ENCODE assay signal across 22 cellular contexts in genomic region chr1:213443415-213443814, GRCh38.
"Had no signal": no experiment of that assay in that cellular context is flagged by ENCODE, and none has a peak within 500 bp of the region (broad histone marks: within the 10 kb centered on the region; RNA-seq: fewer than 3 reads in every experiment).

No MANE protein-coding gene starts in this region.

- H3K4me1 ChIP-seq: left ventricle myocardium inferior, tibial artery had no signal

- H3K9me3 ChIP-seq: left ventricle myocardium inferior, mucosa of descending colon, tibial artery had no signal

- H3K36me3 ChIP-seq: brain microvascular endothelial cell, left ventricle myocardium inferior, tibial artery had no signal

- DNase-seq: activated CD4-positive, CD25-positive, alpha-beta regulatory T cell treated with anti-CD3 and anti-CD28 coated beads, Interleukin-2, amount 50 U/mL, for 72 hours; activated CD8-positive, alpha-beta memory T cell treated with anti-CD3 and anti-CD28 coated beads for 24 hours; activated CD8-positive, alpha-beta memory T cell treated with anti-CD3 and anti-CD28 coated beads, Interleukin-2, amount 50 U/mL, for 48 hours; activated effector memory CD4-positive, alpha-beta T cell treated with Interleukin-2 at 50 U/mL for 16 hours; activated naive CD4-positive, alpha-beta T cell treated with anti-CD3 and anti-CD28 coated beads, Interleukin-2, amount 10 ng/mL, durations not matched to agents 7 days and 5 days; activated T-cell treated with anti-CD3 and anti-CD28 coated beads, Interleukin-2, amount 50 U/mL, for 48 hours; aorta; brain microvascular endothelial cell; cortex of kidney; effector CD4-positive, alpha-beta T cell; foreskin melanocyte; glutamatergic neuron; left ventricle myocardium inferior; mucosa of descending colon; naive B cell; stimulated activated CD4-positive, alpha-beta T cell treated with anti-CD3 and anti-CD28 coated beads, Interleukin-12 subunit alpha, Interleukin-12 subunit beta, amount 100 ng/mL, for 4 hours; stimulated activated CD4-positive, alpha-beta T cell treated with anti-CD3 and anti-CD28 coated beads, Interleukin-1b, Interleukin-23, amount 100 ng/mL, for 48 hours; stimulated activated naive CD4-positive, alpha-beta T cell treated with Interleukin-2 at 50 U/mL for 16 hours; substantia nigra; T-helper 17 cell; tibial artery had no signal

- ATAC-seq: mucosa of descending colon, T-helper 17 cell had no signal

- H3K27ac ChIP-seq: brain microvascular endothelial cell, left ventricle myocardium inferior, tibial artery, VCaP had no signal

- H3K27me3 ChIP-seq: brain microvascular endothelial cell had no signal

- H3K4me3 ChIP-seq: left ventricle myocardium inferior, mucosa of descending colon, tibial artery had no signal
